ENCODE assay signal across 8 cellular contexts in genomic region chr1:235128453-235129328, GRCh38. TPM values are rescaled to one million over a fixed set of nuclear protein-coding genes. Genes with fewer than 3 reads are reported as not detected.
DNase-seq lines count a peak whose midpoint lies in the region; ATAC-seq and TF ChIP-seq lines count a peak whose summit lies in the region.

TSS of gene TOMM20 (minus strand) at chr1:235128837. CDS start at chr1:235128715, 122 bp downstream.

- H3K27me3 Mint-ChIP-seq in Caco-2 (ENCODE audit: insufficient read depth, unreplicated experiment), result no peaks in the 10 kb centered on the region
- no peaks in the 10 kb centered on the region for H3K27me3 Mint-ChIP-seq in activated CD8-positive, alpha-beta memory T cell treated with anti-CD3 and anti-CD28 coated beads, Interleukin-2, amount 10 ng/mL, durations not matched to agents 7 days and 5 days
- H3K27me3 Mint-ChIP-seq in endodermal cell (ENCODE audit: insufficient read depth), result no peaks in the 10 kb centered on the region

- peaks cover 15% of the 10 kb centered on the region for H3K4me1 Mint-ChIP-seq in Caco-2 (ENCODE audit: low read depth, unreplicated experiment)
- H3K4me1 Mint-ChIP-seq in activated CD8-positive, alpha-beta memory T cell treated with anti-CD3 and anti-CD28 coated beads, Interleukin-2, amount 10 ng/mL, durations not matched to agents 7 days and 5 days, result peaks cover 38% of the 10 kb centered on the region
- peaks cover 34% of the 10 kb centered on the region for H3K4me1 Mint-ChIP-seq in endodermal cell

- H3K4me1 ChIP-seq in Caco-2, result peaks cover 21% of the 10 kb centered on the region
- no peaks in the 10 kb centered on the region for H3K4me1 ChIP-seq in NT2/D1 (ENCODE audit: insufficient read depth, insufficient read length)
- H3K4me1 ChIP-seq in endodermal cell (ENCODE audit: control insufficient read depth, insufficient read depth, low read length), result peaks cover 11% of the 10 kb centered on the region
- H3K4me1 ChIP-seq in mesodermal cell (ENCODE audit: control insufficient read depth, insufficient read depth, low read length, poor library complexity, severe bottlenecking), result peaks cover 4% of the 10 kb centered on the region

- peaks cover 85% of the 10 kb centered on the region for H3K36me3 Mint-ChIP-seq in Caco-2 (ENCODE audit: insufficient read depth, unreplicated experiment)
- H3K36me3 Mint-ChIP-seq in activated CD8-positive, alpha-beta memory T cell treated with anti-CD3 and anti-CD28 coated beads, Interleukin-2, amount 10 ng/mL, durations not matched to agents 7 days and 5 days, result peaks cover 44% of the 10 kb centered on the region
- peaks cover 70% of the 10 kb centered on the region for H3K36me3 Mint-ChIP-seq in endodermal cell (ENCODE audit: low read depth)

- DNase-seq in Caco-2, result peak; percentile 98
- peak in 75 of 76 experiments; percentile 53 to 98 (median 93) for DNase-seq in HUDEP-2 (lab: John Stamatoyannopoulos, UW; ENCODE audit: unreplicated experiment in 76 of 76)
- DNase-seq in NT2/D1 (ENCODE audit: low read depth, low spot score), result peak; percentile 99
- DNase-seq in activated CD8-positive, alpha-beta memory T cell treated with anti-CD3 and anti-CD28 coated beads, Interleukin-2, amount 10 ng/mL, durations not matched to agents 7 days and 5 days, result peak; percentile 97
- peak; percentile 98 for DNase-seq in endodermal cell
- DNase-seq in stimulated activated CD8-positive, alpha-beta memory T cell treated with anti-CD3 and anti-CD28 coated beads, Interleukin-15, amount 100 ng/mL, for 4 hours (ENCODE audit: low read depth in 2 of 2), result peak; percentile 88 to 91

- H3K27ac Mint-ChIP-seq in Caco-2 (ENCODE audit: unreplicated experiment) (peak within 1 kb of the TSS; percentile 99), endodermal cell (peak within 1 kb of the TSS; percentile 100)
- peak within 1 kb of the TSS; percentile 98 for H3K27ac Mint-ChIP-seq in activated CD8-positive, alpha-beta memory T cell treated with anti-CD3 and anti-CD28 coated beads, Interleukin-2, amount 10 ng/mL, durations not matched to agents 7 days and 5 days

- ATAC-seq in GM21381 (IDR thresholded peaks at IDR 0.05; ENCODE audit: unreplicated experiment), result peak; percentile 93
- ATAC-seq in activated CD8-positive, alpha-beta memory T cell treated with anti-CD3 and anti-CD28 coated beads, Interleukin-2, amount 10 ng/mL, durations not matched to agents 7 days and 5 days, result peak; percentile 94

- CTCF ChIA-PET in Caco-2 (lab: Charles Lee), result interaction anchor here (1.1 kb wide), 1 partner anchor 45 kb away, joined by 3 read pairs; no protein-coding TSS in a partner anchor
- CTCF ChIA-PET in activated CD8-positive, alpha-beta memory T cell treated with anti-CD3 and anti-CD28 coated beads, Interleukin-2, amount 10 ng/mL, durations not matched to agents 7 days and 5 days (lab: Charles Lee), result interaction anchor here (0.6 to 5.5 kb wide), 9 partner anchors 8 to 288 kb away, joined by 3 to 38 read pairs (median 3); partner anchors contain the start of genes ARID4B and GGPS1

- H3K4me3 ChIP-seq in Caco-2 (ENCODE audit: low read depth, low read length), result peak within 1 kb of the TSS; percentile 81
- H3K4me3 ChIP-seq in NT2/D1 (ENCODE audit: insufficient read length, low read depth), result peak within 1 kb of the TSS; percentile 99
- peak within 1 kb of the TSS; percentile 85 for H3K4me3 ChIP-seq in endodermal cell (ENCODE audit: low read length)
- peak within 1 kb of the TSS; percentile 87 for H3K4me3 ChIP-seq in mesodermal cell (ENCODE audit: extremely low read depth, insufficient read depth, low read length, poor library complexity, severe bottlenecking)

- H3K9me3 ChIP-seq in Caco-2, result no peaks in the 10 kb centered on the region
- H3K9me3 ChIP-seq in NT2/D1 (ENCODE audit: insufficient read depth, low read length), result no peaks in the 10 kb centered on the region
- no peaks in the 10 kb centered on the region for H3K9me3 ChIP-seq in endodermal cell (ENCODE audit: control insufficient read depth, low read length)
- no peaks in the 10 kb centered on the region for H3K9me3 ChIP-seq in mesodermal cell (ENCODE audit: control insufficient read depth, low read length)

- no peaks in the 10 kb centered on the region for H3K9me3 Mint-ChIP-seq in Caco-2 (ENCODE audit: unreplicated experiment)
- H3K9me3 Mint-ChIP-seq in activated CD8-positive, alpha-beta memory T cell treated with anti-CD3 and anti-CD28 coated beads, Interleukin-2, amount 10 ng/mL, durations not matched to agents 7 days and 5 days (ENCODE audit: low read depth), result no peaks in the 10 kb centered on the region
- peaks cover 12% of the 10 kb centered on the region for H3K9me3 Mint-ChIP-seq in endodermal cell

- POLR2A ChIA-PET in Caco-2 (lab: Charles Lee), result interaction anchor here (0.6 to 1.0 kb wide), 3 partner anchors 32 to 239 kb away, joined by 3 to 6 read pairs (median 3); partner anchors contain the start of genes RBM34 and TBCE

- intact Hi-C loops in Caco-2 (cut with micrococcal nuclease; ENCODE audit: unreplicated experiment), result loop anchor here (2.0 to 10.0 kb wide), 3 partner anchors 34 to 376 kb away; partner anchors contain the start of genes ARID4B, B3GALNT2, GGPS1 and RBM34

- H3K36me3 ChIP-seq in Caco-2 (ENCODE audit: control insufficient read depth, insufficient read depth, low read length) (peaks cover under 1% of the 10 kb centered on the region; the same call in 1 of the 2 replicates), NT2/D1 (ENCODE audit: insufficient read depth, insufficient read length, low read length) (peaks cover 68% of the 10 kb centered on the region), endodermal cell (ENCODE audit: control insufficient read depth, insufficient read depth, low read length) (peaks cover 67% of the 10 kb centered on the region), mesodermal cell (ENCODE audit: control insufficient read depth, insufficient read depth, low read length) (peaks cover 58% of the 10 kb centered on the region)

- H3K9ac ChIP-seq in NT2/D1 (ENCODE audit: insufficient read length, low read depth) (peak within 1 kb of the TSS; percentile 99), endodermal cell (ENCODE audit: extremely low read depth, low read length, poor library complexity, severe bottlenecking) (peak within 1 kb of the TSS; percentile 100)

- TF ChIP-seq CTCF in Caco-2 (IDR thresholded peaks at IDR 0.05; ENCODE audit: insufficient read depth in 1 of 2, low read depth in 1 of 2, low read length in 1 of 2, severe bottlenecking in 1 of 2, unreplicated experiment in 1 of 2) (no peak), endodermal cell (conservative IDR thresholded peaks at IDR 0.05) (no peak)

- WGBS in endodermal cell (ENCODE audit: insufficient coverage in 1 of 2, insufficient read length in 1 of 2), 2 experiments, result 2 to 4% methylated on average over 29 to 67 of the region's 67 CpGs
- 1% methylated on average over 55 to 57 of the region's 67 CpGs for WGBS in mesodermal cell (ENCODE audit: insufficient coverage in 2 of 2), 2 experiments

- no peaks in the 10 kb centered on the region for H3K27me3 ChIP-seq in Caco-2 (replicated peaks; ENCODE audit: control insufficient read depth, insufficient read depth, low read length)
- H3K27me3 ChIP-seq in NT2/D1 (ENCODE audit: insufficient read depth, insufficient read length), result no peaks in the 10 kb centered on the region
- no peaks in the 10 kb centered on the region for H3K27me3 ChIP-seq in endodermal cell (ENCODE audit: control insufficient read depth, insufficient read depth, low read length, poor library complexity, severe bottlenecking)

- H3K4me3 Mint-ChIP-seq in Caco-2 (ENCODE audit: unreplicated experiment) (peak within 1 kb of the TSS; percentile 100), endodermal cell (peak within 1 kb of the TSS; percentile 100)
- peak within 1 kb of the TSS; percentile 88 for H3K4me3 Mint-ChIP-seq in activated CD8-positive, alpha-beta memory T cell treated with anti-CD3 and anti-CD28 coated beads, Interleukin-2, amount 10 ng/mL, durations not matched to agents 7 days and 5 days

- H3K27ac ChIP-seq in endodermal cell (ENCODE audit: low read depth, low read length) (peak within 1 kb of the TSS; percentile 96), mesodermal cell (ENCODE audit: low read depth, low read length, severe bottlenecking) (peak within 1 kb of the TSS; percentile 98)

- BruUV-seq in Caco-2 (replicated peaks; lab: Mats Ljungman, UMichigan), result TSS peak; percentile 45

RNA-seq across cellular contexts. Expression of gene TOMM20, which starts in this region (rescaled TPM):
- total RNA-seq in Caco-2 (2022) (131 and 137 TPM in 2 replicates), endodermal cell (100 to 1,000 TPM; 237 to 252 TPM)
- 10 to 100 TPM; 71.1 to 76.7 TPM for total RNA-seq in activated CD8-positive, alpha-beta memory T cell treated with anti-CD3 and anti-CD28 coated beads, Interleukin-2, amount 10 ng/mL, durations not matched to agents 7 days and 5 days
- 237 TPM for polyA plus RNA-seq in endodermal cell (2013, experiment 1 of 2)
- polyA plus RNA-seq in endodermal cell (2013, experiment 2 of 2), result 220 TPM
- 213 TPM for polyA plus RNA-seq in mesodermal cell (2013, experiment 1 of 2)
- 201 TPM for polyA plus RNA-seq in mesodermal cell (2013, experiment 2 of 2)

Comparison
In these comparisons a context has a peak if more than half of its experiments do, and no peak if none do; other contexts are left out.
1. Peak in every context shown above with its lines: DNase-seq, ATAC-seq, H3K4me3 ChIP-seq and H3K27ac ChIP-seq.